ENCODE assay signal across 25 cellular contexts in genomic region chr2:181786371-181787228, GRCh38.
DNase-seq lines count a peak whose midpoint lies in the region; ATAC-seq and TF ChIP-seq lines count a peak whose summit lies in the region.
"Had no signal": no experiment of that assay in that cellular context is flagged by ENCODE, and none has a peak within 500 bp of the region (broad histone marks: within the 10 kb centered on the region; RNA-seq: fewer than 3 reads in every experiment).

No MANE protein-coding gene starts in this region.

- intact Hi-C loops in PC-9 (cut with micrococcal nuclease; ENCODE audit: unreplicated experiment) = no loop called here
- intact Hi-C loops in aorta (cut with DNase I) = no loop called here

- in situ Hi-C loops in KBM-7 (cut with MboI; ENCODE audit: low pct_unique_long_range_greater_than_20kb, low sequenced_read_pairs) = no loop called here

- no peak for TF ChIP-seq CTCF in PC-9 (conservative IDR thresholded peaks at IDR 0.05)

- H3K4me1 Mint-ChIP-seq in stimulated activated naive CD8-positive, alpha-beta T cell treated with anti-CD3 and anti-CD28 coated beads, Interleukin-15, amount 100 ng/mL, for 72 hours = peaks cover 17% of the 10 kb centered on the region
- H3K4me1 Mint-ChIP-seq: stimulated activated memory B cell treated with anti-CD40 and anti-IgM and Interleukin-4, amounts not matched to agents 10 μg/mL and 1 μg/mL and 100 μg/mL, for 72 hours had no signal

- H3K27me3 ChIP-seq in PC-9 (ENCODE audit: insufficient read depth, low read depth) (no peaks in the 10 kb centered on the region), skeletal muscle satellite cell (ENCODE audit: control insufficient read depth, insufficient read depth, low read length) (no peaks in the 10 kb centered on the region), aorta (ENCODE audit: control insufficient read depth in 1 of 2, insufficient read depth in 2 of 2, low read length in 1 of 2) (no peaks in the 10 kb centered on the region)
- H3K27me3 ChIP-seq: heart right ventricle had no signal

- no peak for ATAC-seq in aorta (ENCODE audit: low FRiP score)
- ATAC-seq in stimulated activated naive CD8-positive, alpha-beta T cell treated with anti-CD3 and anti-CD28 coated beads, Interleukin-15, amount 100 ng/mL, for 72 hours = no peak
- ATAC-seq: activated T-cell treated with anti-CD3 and anti-CD28 coated beads, Interleukin-2, amount 50 U/mL, for 4 hours; heart right ventricle; left ventricle myocardium superior; stimulated activated memory B cell treated with anti-CD40 and anti-IgM and Interleukin-4, amounts not matched to agents 10 μg/mL and 1 μg/mL and 100 μg/mL, for 72 hours had no signal

- no peaks in the 10 kb centered on the region for H3K9me3 Mint-ChIP-seq in stimulated activated naive CD8-positive, alpha-beta T cell treated with anti-CD3 and anti-CD28 coated beads, Interleukin-15, amount 100 ng/mL, for 72 hours
- H3K9me3 Mint-ChIP-seq: activated T-cell treated with anti-CD3 and anti-CD28 coated beads, Interleukin-2, amount 50 U/mL, for 4 hours; CD8-positive, alpha-beta memory T cell; dendritic cell treated with granulocyte-macrophage colony-stimulating factor and Interleukin-4, amounts not matched to agents 40 ng/mL and 50 ng/mL, for 4 days; neural crest cell; stimulated activated memory B cell treated with anti-CD40 and anti-IgM and Interleukin-4, amounts not matched to agents 10 μg/mL and 1 μg/mL and 100 μg/mL, for 72 hours had no signal

- peak overlapping the region; percentile 9 for H3K9ac ChIP-seq in skeletal muscle satellite cell (ENCODE audit: low read depth, low read length)

- H3K27me3 Mint-ChIP-seq in stimulated activated naive CD8-positive, alpha-beta T cell treated with anti-CD3 and anti-CD28 coated beads, Interleukin-15, amount 100 ng/mL, for 72 hours = no peaks in the 10 kb centered on the region
- H3K27me3 Mint-ChIP-seq: dendritic cell treated with granulocyte-macrophage colony-stimulating factor and Interleukin-4, amounts not matched to agents 40 ng/mL and 50 ng/mL, for 4 days had no signal

- CTCF ChIA-PET in PC-9 (lab: Charles Lee) = no interaction called here

- POLR2A ChIA-PET in PC-9 (lab: Charles Lee; ENCODE audit: unreplicated experiment) = interaction anchor here (0.6 kb wide), 1 partner anchor 25 kb away, joined by 3 read pairs; no protein-coding TSS in a partner anchor

- no TSS peak for BruUV-seq in PC-9 (replicated peaks; lab: Mats Ljungman, UMichigan)

- no peaks in the 10 kb centered on the region for H4K20me1 ChIP-seq in PC-9 (ENCODE audit: insufficient read depth)

- H3K4me3 ChIP-seq in PC-9 (no peak overlapping the region), skeletal muscle satellite cell (ENCODE audit: low read length) (peak overlapping the region; percentile 20), aorta (ENCODE audit: low read length in 2 of 2) (no peak overlapping the region)
- H3K4me3 ChIP-seq: HAP-1, heart right ventricle had no signal

- no peak overlapping the region for H3K27ac Mint-ChIP-seq in stimulated activated naive CD8-positive, alpha-beta T cell treated with anti-CD3 and anti-CD28 coated beads, Interleukin-15, amount 100 ng/mL, for 72 hours
- H3K27ac Mint-ChIP-seq: CD8-positive, alpha-beta memory T cell; dendritic cell treated with granulocyte-macrophage colony-stimulating factor and Interleukin-4, amounts not matched to agents 40 ng/mL and 50 ng/mL, for 4 days; stimulated activated memory B cell treated with anti-CD40 and anti-IgM and Interleukin-4, amounts not matched to agents 10 μg/mL and 1 μg/mL and 100 μg/mL, for 72 hours had no signal

- H3K27ac ChIP-seq in PC-9 (peak overlapping the region; percentile 66), epithelial cell of prostate (peak overlapping the region; percentile 98), aorta (ENCODE audit: low read depth in 1 of 2, low read length in 2 of 2) (no peak overlapping the region)
- H3K27ac ChIP-seq: heart right ventricle, RWPE1 had no signal

- H3K4me2 ChIP-seq in PC-9 (peak overlapping the region; percentile 55), skeletal muscle satellite cell (ENCODE audit: low read length) (peak overlapping the region; percentile 60)

- H3K9me3 ChIP-seq in PC-9 (ENCODE audit: insufficient read depth, low read depth) (peaks cover 16% of the 10 kb centered on the region), skeletal muscle satellite cell (replicated peaks; ENCODE audit: low read length) (no peaks in the 10 kb centered on the region), aorta (ENCODE audit: control insufficient read depth, low read length) (no peaks in the 10 kb centered on the region)
- H3K9me3 ChIP-seq: HAP-1, heart right ventricle had no signal

- DNase-seq in KBM-7 = peak; percentile 43
- DNase-seq in PC-9 = no peak
- no peak for DNase-seq in epithelial cell of prostate (ENCODE audit: low read depth, low spot score)
- no peak for DNase-seq in aorta
- DNase-seq in NCI-H2227 (lab: John Stamatoyannopoulos, UW; ENCODE audit: unreplicated experiment) = no peak
- no peak for DNase-seq in stimulated activated naive CD8-positive, alpha-beta T cell treated with anti-CD3 and anti-CD28 coated beads, Interleukin-15, amount 100 ng/mL, for 72 hours
- DNase-seq: activated CD4-positive, alpha-beta T cell treated with anti-CD3 and anti-CD28 coated beads for 1 hour; activated naive CD4-positive, alpha-beta T cell; activated T-cell treated with anti-CD3 and anti-CD28 coated beads, Interleukin-2, amount 50 U/mL, for 4 hours; amygdala; caudate nucleus; CD8-positive, alpha-beta memory T cell; heart right ventricle; Karpas-422; left ventricle myocardium superior; NCI-H2107; NCI-H510A; stimulated activated CD4-positive, alpha-beta T cell treated with anti-CD3 and anti-CD28 coated beads, Interleukin-2, amount 100 ng/mL, for 24 hours; T-helper 9 cell had no signal

- no peak overlapping the region for H3K4me3 Mint-ChIP-seq in stimulated activated naive CD8-positive, alpha-beta T cell treated with anti-CD3 and anti-CD28 coated beads, Interleukin-15, amount 100 ng/mL, for 72 hours
- H3K4me3 Mint-ChIP-seq: activated T-cell treated with anti-CD3 and anti-CD28 coated beads, Interleukin-2, amount 50 U/mL, for 4 hours; CD8-positive, alpha-beta memory T cell; dendritic cell treated with granulocyte-macrophage colony-stimulating factor and Interleukin-4, amounts not matched to agents 40 ng/mL and 50 ng/mL, for 4 days; neural crest cell; stimulated activated memory B cell treated with anti-CD40 and anti-IgM and Interleukin-4, amounts not matched to agents 10 μg/mL and 1 μg/mL and 100 μg/mL, for 72 hours had no signal

- no peaks in the 10 kb centered on the region for H3K79me2 ChIP-seq in PC-9 (ENCODE audit: low read depth)

- H3K4me1 ChIP-seq in PC-9 (replicated peaks; ENCODE audit: insufficient read depth) (peaks cover 84% of the 10 kb centered on the region), skeletal muscle satellite cell (ENCODE audit: control insufficient read depth, insufficient read depth, low read length) (peaks cover 55% of the 10 kb centered on the region), aorta (ENCODE audit: control insufficient read depth in 1 of 2, insufficient read depth in 2 of 2, low read length in 2 of 2) (no peaks in the 10 kb centered on the region)
- H3K4me1 ChIP-seq: HAP-1, heart right ventricle had no signal

- no peaks in the 10 kb centered on the region for H3K9me2 ChIP-seq in PC-9 (ENCODE audit: insufficient read depth)

- H2AFZ ChIP-seq in PC-9 = peak overlapping the region; percentile 15; the same call in 1 of the 2 replicates

- H3K36me3 ChIP-seq in PC-9 (ENCODE audit: low read depth) = peaks cover 4% of the 10 kb centered on the region; the same call in 1 of the 2 replicates
- H3K36me3 ChIP-seq in skeletal muscle satellite cell (ENCODE audit: insufficient read depth, low read length) = no peaks in the 10 kb centered on the region
- no peaks in the 10 kb centered on the region for H3K36me3 ChIP-seq in aorta (ENCODE audit: control insufficient read depth in 1 of 2, insufficient read depth in 2 of 2, low read length in 1 of 2)
- H3K36me3 ChIP-seq: HAP-1, heart right ventricle had no signal

- 95 to 96% methylated on average over 4 of the region's 4 CpGs for WGBS in aorta, 2 donors

- peaks cover 31% of the 10 kb centered on the region for H3F3A ChIP-seq in PC-9 (ENCODE audit: insufficient read depth, low read depth)

Comparison
In these comparisons a context has a peak if more than half of its experiments do, and no peak if none do; other contexts are left out.
1. H3K27ac ChIP-seq: peak in PC-9 (single experiment) and epithelial cell of prostate (single experiment); none in aorta (0 of 2).